ENCODE assay signal across 8 cellular contexts in genomic region chr4:2570551-2571222, GRCh38. TPM values are rescaled to one million over a fixed set of nuclear protein-coding genes. Genes with fewer than 3 reads are reported as not detected.
A peak's percentile ranks its signal among the peaks of the same experiment; 100 is the strongest.
DNase-seq lines count a peak whose midpoint lies in the region; ATAC-seq and TF ChIP-seq lines count a peak whose summit lies in the region.

No MANE protein-coding gene starts in this region.

- no peak for TF ChIP-seq CTCF in nephron progenitor cell (IDR thresholded peaks at IDR 0.05)
- TF ChIP-seq CTCF in uterus (IDR thresholded peaks at IDR 0.05), result no peak

- DNase-seq in activated T-cell treated with anti-CD3 and anti-CD28 coated beads, Interleukin-2, amount 50 U/mL, for 4 hours, result peak; percentile 49
- DNase-seq in nephron progenitor cell, result no peak
- peak in 1 of 2 donors; percentile 31 for DNase-seq in uterus
- no peak for DNase-seq in NCI-H524 treated with DMSO at 0.1 percent for 48 hours (lab: John Stamatoyannopoulos, UW)
- DNase-seq in Ammon's horn (ENCODE audit: low spot score), result no peak

- no peak overlapping the region for H3K4me3 ChIP-seq in uterus

- peaks cover 5% of the 10 kb centered on the region for H3K36me3 Mint-ChIP-seq in activated T-cell treated with anti-CD3 and anti-CD28 coated beads, Interleukin-2, amount 50 U/mL, for 4 hours (ENCODE audit: insufficient read depth)
- peaks cover 41% of the 10 kb centered on the region for H3K36me3 Mint-ChIP-seq in nephron progenitor cell (ENCODE audit: low read depth)

- no peaks in the 10 kb centered on the region for H3K27me3 ChIP-seq in uterus

- H3K27me3 Mint-ChIP-seq in activated T-cell treated with anti-CD3 and anti-CD28 coated beads, Interleukin-2, amount 50 U/mL, for 4 hours (ENCODE audit: low read depth), result no peaks in the 10 kb centered on the region
- peaks cover 2% of the 10 kb centered on the region for H3K27me3 Mint-ChIP-seq in nephron progenitor cell (ENCODE audit: low read depth, poor library complexity)

- H3K27ac Mint-ChIP-seq in nephron progenitor cell, result peak overlapping the region; percentile 98

- TF ChIP-seq POLR2A in GM18505 (IDR thresholded peaks at IDR 0.05; ENCODE audit: borderline replicate concordance, extremely low read depth, insufficient read depth, insufficient read length) (no peak), uterus (IDR thresholded peaks at IDR 0.05) (no peak)

- H3K9me3 ChIP-seq in uterus, result no peaks in the 10 kb centered on the region

- H3K9me3 Mint-ChIP-seq in activated T-cell treated with anti-CD3 and anti-CD28 coated beads, Interleukin-2, amount 50 U/mL, for 4 hours, result no peaks in the 10 kb centered on the region
- peaks cover 3% of the 10 kb centered on the region for H3K9me3 Mint-ChIP-seq in nephron progenitor cell

- intact Hi-C loops in uterus (cut with DNase I; ENCODE audit: low total_unique reads), result no loop called here

- peaks cover 0 to 3% of the 10 kb centered on the region in 2 donors for H3K4me1 ChIP-seq in uterus

- peak overlapping the region; percentile 18 for H3K27ac ChIP-seq in uterus

- ATAC-seq in GM18505 (IDR thresholded peaks at IDR 0.05; ENCODE audit: unreplicated experiment) (peak; percentile 87), HG03097 (IDR thresholded peaks at IDR 0.05; ENCODE audit: low FRiP score, unreplicated experiment) (peak; percentile 63), HG03045 (IDR thresholded peaks at IDR 0.05; ENCODE audit: unreplicated experiment) (no peak)
- peak; percentile 98 to 99 for ATAC-seq in activated T-cell treated with anti-CD3 and anti-CD28 coated beads, Interleukin-2, amount 50 U/mL, for 4 hours

- H3K4me3 Mint-ChIP-seq in activated T-cell treated with anti-CD3 and anti-CD28 coated beads, Interleukin-2, amount 50 U/mL, for 4 hours, result peak overlapping the region; percentile 39
- H3K4me3 Mint-ChIP-seq in nephron progenitor cell, result no peak overlapping the region

- H3K4me1 Mint-ChIP-seq in activated T-cell treated with anti-CD3 and anti-CD28 coated beads, Interleukin-2, amount 50 U/mL, for 4 hours (ENCODE audit: low read depth), result peaks cover 60% of the 10 kb centered on the region
- H3K4me1 Mint-ChIP-seq in nephron progenitor cell, result peaks cover 52% of the 10 kb centered on the region

- H3K36me3 ChIP-seq in uterus, result no peaks in the 10 kb centered on the region

RNA-seq across cellular contexts. Expression of gene FAM193A, which starts 34.2 kb away (rescaled TPM):
- 10 to 100 TPM; 24.7 to 25.3 (median 24.9) TPM for total RNA-seq in activated T-cell treated with anti-CD3 and anti-CD28 coated beads, Interleukin-2, amount 50 U/mL, for 4 hours
- total RNA-seq in uterus, result 10 to 100 TPM; 17.1 to 51.2 (median 28.1) TPM
